In the genomic region with DNA sequence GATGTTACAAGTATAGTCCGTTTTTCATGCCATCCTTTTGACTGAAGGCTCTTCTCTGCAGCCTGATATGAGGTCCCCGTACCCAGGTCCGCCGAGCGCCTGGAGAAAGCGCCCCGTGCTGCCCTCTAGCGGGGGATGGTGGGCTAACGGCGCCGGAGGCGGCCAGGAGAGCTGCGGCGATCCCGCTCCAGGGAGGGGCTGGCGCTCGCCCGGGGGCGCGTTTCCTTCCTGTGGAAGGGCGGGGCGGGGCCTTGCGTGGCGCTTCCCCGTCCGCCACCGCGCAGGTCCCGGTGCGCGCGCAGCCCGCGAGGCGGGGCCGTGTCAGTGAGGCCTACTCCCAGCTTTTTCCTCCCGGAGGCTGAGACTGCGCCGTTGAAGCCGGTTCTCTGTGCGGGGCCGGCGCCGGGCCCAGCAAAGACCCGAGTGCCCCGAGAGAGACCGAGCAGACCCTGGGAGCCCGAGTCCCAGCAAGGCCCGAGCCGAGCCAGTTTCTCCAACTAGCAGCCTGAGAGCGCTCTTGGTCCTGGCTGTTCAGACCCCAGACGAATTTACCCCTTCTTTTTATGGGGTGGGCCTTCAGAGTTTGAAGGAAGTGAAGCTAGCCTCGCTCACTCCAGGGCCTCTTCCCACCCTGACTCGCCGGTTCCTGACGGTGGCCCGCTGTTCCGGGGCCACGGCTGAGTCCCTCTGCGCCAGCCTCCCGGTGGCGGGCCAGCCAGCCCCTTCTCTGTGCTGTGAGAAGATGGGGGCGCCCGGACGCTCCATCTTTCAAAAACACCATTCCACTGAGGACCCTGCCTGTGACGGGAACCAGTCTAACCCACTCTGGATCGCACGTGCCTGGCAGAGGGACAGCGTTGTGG, we compare ENCODE assay signal across 8 cellular contexts. TPM values are rescaled to one million over a fixed set of nuclear protein-coding genes. Genes with fewer than 3 reads are reported as not detected.
DNase-seq lines count a peak whose midpoint lies in the region; TF ChIP-seq lines count a peak whose summit lies in the region.

No MANE protein-coding gene starts in this region.

- H3K27me3 ChIP-seq in neural cell (ENCODE audit: insufficient read depth, low read depth, low read length) (no peaks in the 10 kb centered on the region), stomach (no peaks in the 10 kb centered on the region)

- H3K79me2 ChIP-seq in neural cell (replicated peaks; ENCODE audit: insufficient read depth, low read length) = no peaks in the 10 kb centered on the region

- no peaks in the 10 kb centered on the region for H4K20me1 ChIP-seq in neural cell (ENCODE audit: insufficient read depth)

- TF ChIP-seq CTCF in LNCaP clone FGC (IDR thresholded peaks at IDR 0.05; ENCODE audit: control insufficient read depth, extremely low read depth, insufficient read depth) = peak; percentile 89
- peak; percentile 100 for TF ChIP-seq CTCF in RWPE1 (conservative IDR thresholded peaks at IDR 0.05; ENCODE audit: low read depth)
- peak; percentile 99 for TF ChIP-seq CTCF in neural cell (IDR thresholded peaks at IDR 0.05; ENCODE audit: poor library complexity, severe bottlenecking)
- peak in 5 of 7 experiments; percentile 89 to 96 (median 92) for TF ChIP-seq CTCF in stomach (IDR thresholded peaks at IDR 0.05)

- no peaks in the 10 kb centered on the region for H3K9me2 ChIP-seq in neural cell (ENCODE audit: insufficient read depth, low read length)

- TF ChIP-seq RAD21 in neural cell (conservative IDR thresholded peaks at IDR 0.05) = peak; percentile 92

- peaks cover 9 to 17% (median 13%) of the 10 kb centered on the region in 4 donors for H3K4me1 ChIP-seq in stomach

- H3K4me2 ChIP-seq in neural cell (ENCODE audit: low read length) = peak overlapping the region; percentile 91

- H3F3A ChIP-seq in neural cell (ENCODE audit: insufficient read depth, low read length, poor library complexity, severe bottlenecking) = no peaks in the 10 kb centered on the region

- TF ChIP-seq POLR2A in stomach (IDR thresholded peaks at IDR 0.05) = peak in 2 of 4 donors; percentile 60 to 82

- H3K9me3 ChIP-seq in neural cell (ENCODE audit: low read length) = no peaks in the 10 kb centered on the region
- H3K9me3 ChIP-seq in stomach = peaks cover 0 to 7% (median 0%) of the 10 kb centered on the region in 4 donors

- TF ChIP-seq EP300 in neural cell (conservative IDR thresholded peaks at IDR 0.05; ENCODE audit: poor library complexity, severe bottlenecking) (peak; percentile 41), stomach (IDR thresholded peaks at IDR 0.05) (no peak)

- peak overlapping the region; percentile 91 for H2AFZ ChIP-seq in neural cell (ENCODE audit: low read depth, low read length)

- CTCF ChIA-PET in RWPE1 (lab: Yijun Ruan, JAX) = interaction anchor here (0.6 to 2.1 kb wide), 26 partner anchors 8 to 1451 kb away, joined by 3 to 13 read pairs (median 4); partner anchors contain the start of genes FAM120A and SPTLC1

- H3K36me3 ChIP-seq in neural cell (ENCODE audit: insufficient read depth, low read length) = peaks cover 8% of the 10 kb centered on the region
- peaks cover 26 to 39% (median 37%) of the 10 kb centered on the region in 4 donors for H3K36me3 ChIP-seq in stomach

- peak overlapping the region; percentile 74 for H3K4me3 ChIP-seq in LNCaP clone FGC (ENCODE audit: low read depth, low read length)
- H3K4me3 ChIP-seq in neural cell (ENCODE audit: low read length) = peak overlapping the region; percentile 74
- peak overlapping the region; percentile 46 to 60 (median 50) for H3K4me3 ChIP-seq in stomach

- WGBS in stomach, 5 donors = 1 to 3% (median 2%) methylated on average over 29 to 69 of the region's 69 CpGs

- intact Hi-C loops in stomach (cut with DNase I; ENCODE audit: low total_unique reads) = loop anchor here (10.0 kb wide), 1 partner anchor 122 kb away; no protein-coding TSS in a partner anchor

- POLR2A ChIA-PET in RWPE1 (lab: Yijun Ruan, JAX; ENCODE audit: low non-redundant PET) = interaction anchor here (0.6 to 1.3 kb wide), 5 partner anchors 9 to 234 kb away, joined by 3 to 7 read pairs (median 3); partner anchors contain the start of gene FAM120AOS

- DNase-seq in ELR (ENCODE audit: low read depth) (peak; percentile 96), H4 (ENCODE audit: low spot score) (peak; percentile 82), LNCaP clone FGC (ENCODE audit: low read depth) (peak; percentile 81), RWPE1 (ENCODE audit: low spot score) (peak; percentile 99), fibroblast of the conjunctiva (ENCODE audit: low read depth) (peak; percentile 94), stomach (peak; percentile 99)
- peak; percentile 100 for DNase-seq in activated effector memory CD4-positive, alpha-beta T cell treated with anti-CD3 and anti-CD28 coated beads, Interleukin-2, amount 50 U/mL, for 16 hours

- H3K27ac ChIP-seq in RWPE1 (peak overlapping the region; percentile 86), neural cell (ENCODE audit: low read length) (peak overlapping the region; percentile 93), stomach (peak overlapping the region; percentile 92 to 98 (median 94))

- peak overlapping the region; percentile 93 for H3K9ac ChIP-seq in neural cell (ENCODE audit: low read length)

TF ChIP-seq in neural cell, 6 proteins besides CTCF, POLR2A, EP300 and RAD21:
- TF ChIP-seq EZH2 (IDR thresholded peaks at IDR 0.05; ENCODE audit: borderline replicate concordance, insufficient read depth, low read length, poor library complexity, severe bottlenecking) = no peak
- peak; percentile 93 for TF ChIP-seq SMC3 (conservative IDR thresholded peaks at IDR 0.05; ENCODE audit: poor library complexity)
- peak; percentile 84 for TF ChIP-seq TAF1 (IDR thresholded peaks at IDR 0.05; ENCODE audit: low read depth)
- TF ChIP-seq, protein P1, sequence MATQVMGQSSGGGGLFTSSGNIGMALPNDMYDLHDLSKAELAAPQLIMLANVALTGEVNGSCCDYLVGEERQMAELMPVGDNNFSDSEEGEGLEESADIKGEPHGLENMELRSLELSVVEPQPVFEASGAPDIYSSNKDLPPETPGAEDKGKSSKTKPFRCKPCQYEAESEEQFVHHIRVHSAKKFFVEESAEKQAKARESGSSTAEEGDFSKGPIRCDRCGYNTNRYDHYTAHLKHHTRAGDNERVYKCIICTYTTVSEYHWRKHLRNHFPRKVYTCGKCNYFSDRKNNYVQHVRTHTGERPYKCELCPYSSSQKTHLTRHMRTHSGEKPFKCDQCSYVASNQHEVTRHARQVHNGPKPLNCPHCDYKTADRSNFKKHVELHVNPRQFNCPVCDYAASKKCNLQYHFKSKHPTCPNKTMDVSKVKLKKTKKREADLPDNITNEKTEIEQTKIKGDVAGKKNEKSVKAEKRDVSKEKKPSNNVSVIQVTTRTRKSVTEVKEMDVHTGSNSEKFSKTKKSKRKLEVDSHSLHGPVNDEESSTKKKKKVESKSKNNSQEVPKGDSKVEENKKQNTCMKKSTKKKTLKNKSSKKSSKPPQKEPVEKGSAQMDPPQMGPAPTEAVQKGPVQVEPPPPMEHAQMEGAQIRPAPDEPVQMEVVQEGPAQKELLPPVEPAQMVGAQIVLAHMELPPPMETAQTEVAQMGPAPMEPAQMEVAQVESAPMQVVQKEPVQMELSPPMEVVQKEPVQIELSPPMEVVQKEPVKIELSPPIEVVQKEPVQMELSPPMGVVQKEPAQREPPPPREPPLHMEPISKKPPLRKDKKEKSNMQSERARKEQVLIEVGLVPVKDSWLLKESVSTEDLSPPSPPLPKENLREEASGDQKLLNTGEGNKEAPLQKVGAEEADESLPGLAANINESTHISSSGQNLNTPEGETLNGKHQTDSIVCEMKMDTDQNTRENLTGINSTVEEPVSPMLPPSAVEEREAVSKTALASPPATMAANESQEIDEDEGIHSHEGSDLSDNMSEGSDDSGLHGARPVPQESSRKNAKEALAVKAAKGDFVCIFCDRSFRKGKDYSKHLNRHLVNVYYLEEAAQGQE (IDR thresholded peaks at IDR 0.05; ENCODE audit: borderline replicate concordance) = peak; percentile 29
- TF ChIP-seq POLR2AphosphoS5 (IDR thresholded peaks at IDR 0.05) = peak; percentile 91
- peak; percentile 66 for TF ChIP-seq MXI1 (conservative IDR thresholded peaks at IDR 0.05; ENCODE audit: poor library complexity, severe bottlenecking)

RNA-seq across cellular contexts. Expression of gene PHF2, which starts 9.7 kb away (rescaled TPM):
- total RNA-seq in H4 (2014; rRNA removed; shearing (Covaris generic)) = 5.8 and 8.2 TPM in 2 replicates
- polyA plus RNA-seq in neural cell (42.4 and 42.8 TPM in 2 replicates), stomach (10 to 100 TPM; 14.2 to 17.5 (median 15.6) TPM)
- 46.5 and 48.5 TPM in 2 replicates for polyA minus RNA-seq in neural cell
- 10 to 100 TPM; 15.2 to 58.0 (median 22.8) TPM for total RNA-seq in stomach

Comparison
In these comparisons a context has a peak if more than half of its experiments do, and no peak if none do; other contexts are left out.
1. Peak in every context shown above with its lines: DNase-seq, H3K4me3 ChIP-seq and H3K27ac ChIP-seq.